In the genomic region with DNA sequence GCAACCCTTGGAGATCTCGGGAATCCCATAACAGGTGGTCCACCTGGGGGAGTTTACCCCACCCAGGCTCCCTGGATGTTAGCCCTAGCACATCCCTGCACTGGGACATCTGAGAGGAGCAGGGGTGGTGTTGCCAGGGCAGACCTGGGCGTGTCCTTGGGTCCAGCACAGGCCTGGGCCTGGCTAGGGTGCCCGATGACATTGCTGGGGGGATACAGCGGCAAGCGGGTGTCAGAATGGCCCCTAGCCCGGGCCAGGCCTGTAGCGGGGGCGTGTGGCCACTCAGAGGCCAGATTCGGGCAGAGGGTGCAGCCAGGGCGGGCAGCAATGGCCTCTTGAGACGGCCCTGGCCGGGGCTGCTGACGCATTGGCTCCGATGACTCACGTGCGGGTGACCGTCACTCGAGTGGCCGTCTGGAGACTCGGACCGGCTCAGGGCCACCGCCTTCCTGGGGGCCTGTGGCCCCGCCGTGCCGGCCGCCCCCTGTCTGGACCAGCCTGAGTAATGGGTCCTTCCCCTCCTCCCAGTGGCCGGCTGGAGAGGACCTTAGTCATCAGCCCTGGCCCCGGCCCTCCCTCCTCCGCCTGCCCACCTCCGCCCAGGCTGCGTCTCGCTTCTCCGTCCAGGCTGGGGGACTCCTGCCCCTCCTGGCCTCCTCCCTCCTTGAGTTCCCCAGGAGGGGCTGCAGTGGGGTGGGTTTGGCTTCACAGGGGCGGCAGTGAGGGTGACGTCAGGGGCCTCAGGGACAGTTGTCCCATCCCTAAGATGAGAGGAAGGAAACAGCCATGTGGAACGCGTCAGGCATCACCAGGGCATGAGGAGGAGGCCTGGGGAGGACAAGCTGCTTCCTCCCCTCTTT, we compare ENCODE assay signal across 8 cellular contexts. TPM values are rescaled to one million over a fixed set of nuclear protein-coding genes. Genes with fewer than 3 reads are reported as not detected.
A peak's percentile ranks its signal among the peaks of the same experiment; 100 is the strongest.
DNase-seq lines count a peak whose midpoint lies in the region; ATAC-seq and TF ChIP-seq lines count a peak whose summit lies in the region.
"Had no signal": no experiment of that assay in that cellular context is flagged by ENCODE, and none has a peak within 500 bp of the region (broad histone marks: within the 10 kb centered on the region; RNA-seq: fewer than 3 reads in every experiment).

No MANE protein-coding gene starts in this region.

- 67 to 86% methylated on average over 1 to 21 of the region's 37 CpGs for WGBS in esophagus squamous epithelium, 2 donors

- H3K4me3 ChIP-seq in esophagus squamous epithelium (peak overlapping the region in 1 of 4 donors; percentile 19), skeletal muscle satellite cell (ENCODE audit: low read length) (peak overlapping the region; percentile 52)
- no peak overlapping the region for H3K4me3 ChIP-seq in naive thymus-derived CD4-positive, alpha-beta T cell (ENCODE audit: low read length)

- H3K4me3 Mint-ChIP-seq in naive thymus-derived CD4-positive, alpha-beta T cell: no peak overlapping the region

- CTCF ChIA-PET in naive thymus-derived CD4-positive, alpha-beta T cell (lab: Charles Lee): no interaction called here

- H3K27ac Mint-ChIP-seq in naive thymus-derived CD4-positive, alpha-beta T cell: peak overlapping the region in 1 of 9 donors; percentile 65

- POLR2A ChIA-PET in naive thymus-derived CD4-positive, alpha-beta T cell (lab: Charles Lee): no interaction called here

- H3K4me1 ChIP-seq in esophagus squamous epithelium (peaks cover 6 to 75% (median 31%) of the 10 kb centered on the region in 3 donors), skeletal muscle satellite cell (ENCODE audit: control insufficient read depth, insufficient read depth, low read length) (peaks cover 68% of the 10 kb centered on the region)
- peaks cover 0 to 9% of the 10 kb centered on the region in 2 donors for H3K4me1 ChIP-seq in naive thymus-derived CD4-positive, alpha-beta T cell (ENCODE audit: control insufficient read depth in 2 of 2, insufficient read depth in 2 of 2, low read length in 2 of 2)

- H3K27me3 ChIP-seq in esophagus squamous epithelium: no peaks in the 10 kb centered on the region
- H3K27me3 ChIP-seq in skeletal muscle satellite cell (ENCODE audit: control insufficient read depth, insufficient read depth, low read length): no peaks in the 10 kb centered on the region
- no peaks in the 10 kb centered on the region for H3K27me3 ChIP-seq in naive thymus-derived CD4-positive, alpha-beta T cell (ENCODE audit: control insufficient read depth in 2 of 2, insufficient read depth in 2 of 2, low read length in 2 of 2)

- DNase-seq in M059J (ENCODE audit: low read depth) (peak; percentile 77), esophagus squamous epithelium (lab: John Stamatoyannopoulos, UW) (no peak), NCI-H446 treated with DMSO at 0.1 percent for 48 hours (lab: John Stamatoyannopoulos, UW) (no peak)
- DNase-seq in naive thymus-derived CD4-positive, alpha-beta T cell: no peak
- DNase-seq: NCI-H146 had no signal

- no peaks in the 10 kb centered on the region for H3K9me3 Mint-ChIP-seq in naive thymus-derived CD4-positive, alpha-beta T cell

- peak overlapping the region; percentile 78 for H3K9ac ChIP-seq in skeletal muscle satellite cell (ENCODE audit: low read depth, low read length)

- no peak for TF ChIP-seq CTCF in esophagus squamous epithelium (IDR thresholded peaks at IDR 0.05)

- peaks cover 0 to 8% (median 0%) of the 10 kb centered on the region in 5 donors for H3K36me3 Mint-ChIP-seq in naive thymus-derived CD4-positive, alpha-beta T cell

- H3K9me3 ChIP-seq in esophagus squamous epithelium (no peaks in the 10 kb centered on the region), skeletal muscle satellite cell (replicated peaks; ENCODE audit: low read length) (no peaks in the 10 kb centered on the region)
- H3K9me3 ChIP-seq in naive thymus-derived CD4-positive, alpha-beta T cell (ENCODE audit: control insufficient read depth in 2 of 3, low read length in 3 of 3): no peaks in the 10 kb centered on the region

- H3K4me1 Mint-ChIP-seq in naive thymus-derived CD4-positive, alpha-beta T cell: peaks cover 9 to 43% (median 34%) of the 10 kb centered on the region in 7 donors

- peak overlapping the region; percentile 70 for H3K4me2 ChIP-seq in skeletal muscle satellite cell (ENCODE audit: low read length)

- TF ChIP-seq POLR2A in esophagus squamous epithelium (IDR thresholded peaks at IDR 0.05): no peak

- H3K27me3 Mint-ChIP-seq in naive thymus-derived CD4-positive, alpha-beta T cell: no peaks in the 10 kb centered on the region

- intact Hi-C loops in esophagus squamous epithelium (cut with DNase I): no loop called here
- intact Hi-C loops in naive thymus-derived CD4-positive, alpha-beta T cell (cut with micrococcal nuclease): no loop called here

- peaks cover 0 to 13% (median 0%) of the 10 kb centered on the region in 3 donors for H3K36me3 ChIP-seq in esophagus squamous epithelium
- H3K36me3 ChIP-seq in skeletal muscle satellite cell (ENCODE audit: insufficient read depth, low read length): no peaks in the 10 kb centered on the region
- H3K36me3 ChIP-seq in naive thymus-derived CD4-positive, alpha-beta T cell (ENCODE audit: control insufficient read depth in 2 of 3, insufficient read depth in 3 of 3, low read length in 3 of 3): peaks cover 0 to 2% (median 0%) of the 10 kb centered on the region in 3 experiments

- peak overlapping the region; percentile 65 to 93 (median 81) for H3K27ac ChIP-seq in esophagus squamous epithelium
- H3K27ac ChIP-seq in naive thymus-derived CD4-positive, alpha-beta T cell (ENCODE audit: low read depth, low read length): no peak overlapping the region

- ATAC-seq in HG03025 (IDR thresholded peaks at IDR 0.05; ENCODE audit: low FRiP score, unreplicated experiment): no peak
- ATAC-seq in naive thymus-derived CD4-positive, alpha-beta T cell: no peak

RNA-seq across cellular contexts. Expression of gene CRTC1, which starts 23.2 kb away (rescaled TPM):
- total RNA-seq in M059J (2014; rRNA removed; shearing (Covaris generic)): 0.64 and 2.8 TPM in 2 replicates
- total RNA-seq in esophagus squamous epithelium: 1 to 10 TPM; 1.8 to 3.6 (median 2.1) TPM
- total RNA-seq in skeletal muscle satellite cell (2012; rRNA removed): 2.2 and 2.3 TPM in 2 replicates
- total RNA-seq in naive thymus-derived CD4-positive, alpha-beta T cell: 10 to 100 TPM in 4 of 5 experiments, 1 to 10 TPM in 1; 8.4 to 23.4 (median 22.3) TPM
- 1 to 10 TPM in 1 of 2 donors, under 1 TPM in 1; 0.97 to 1.7 TPM for polyA plus RNA-seq in naive thymus-derived CD4-positive, alpha-beta T cell

RNA-seq across cellular contexts. Expression of gene KLHL26, which starts 23.5 kb away (rescaled TPM):
- total RNA-seq in M059J (2014; rRNA removed; shearing (Covaris generic)): 2.2 and 3.6 TPM in 2 replicates
- 1 to 10 TPM; 1.6 to 6.6 (median 3.4) TPM for total RNA-seq in esophagus squamous epithelium
- total RNA-seq in skeletal muscle satellite cell (2012; rRNA removed): 3.3 and 3.5 TPM in 2 replicates
- total RNA-seq in naive thymus-derived CD4-positive, alpha-beta T cell: 10 to 100 TPM in 4 of 5 experiments, 1 to 10 TPM in 1; 9.5 to 16.3 (median 12.7) TPM
- 1 to 10 TPM; 3.7 to 6.1 TPM for polyA plus RNA-seq in naive thymus-derived CD4-positive, alpha-beta T cell

RNA-seq across cellular contexts. Expression of gene TMEM59L, which starts 47.6 kb away (rescaled TPM):
- total RNA-seq in M059J (2014; rRNA removed; shearing (Covaris generic)): 0.05 TPM in 1 of 2 replicates, not detected in the other
- 1 to 10 TPM in 1 of 4 donors, under 1 TPM in 1, not detected in 2; 0.18 to 2.7 TPM for total RNA-seq in esophagus squamous epithelium
- total RNA-seq in skeletal muscle satellite cell (2012; rRNA removed): 0.87 and 1.0 TPM in 2 replicates
- under 1 TPM in 2 of 5 experiments, not detected in 3; 0.22 to 0.24 TPM for total RNA-seq in naive thymus-derived CD4-positive, alpha-beta T cell
- polyA plus RNA-seq in naive thymus-derived CD4-positive, alpha-beta T cell: under 1 TPM; 0.37 to 0.74 TPM

RNA-seq across cellular contexts. Expression of gene CRLF1, which starts 53.7 kb away (rescaled TPM):
- total RNA-seq in M059J (2014; rRNA removed; shearing (Covaris generic)): 0.49 and 0.57 TPM in 2 replicates
- total RNA-seq in esophagus squamous epithelium: 10 to 100 TPM; 13.2 to 82.6 (median 19.3) TPM
- 21.6 and 36.8 TPM in 2 replicates for total RNA-seq in skeletal muscle satellite cell (2012; rRNA removed)
- not detected for total RNA-seq in naive thymus-derived CD4-positive, alpha-beta T cell
- under 1 TPM; 0.28 to 0.49 TPM for polyA plus RNA-seq in naive thymus-derived CD4-positive, alpha-beta T cell
- total RNA-seq: endothelial cell of umbilical vein had no signal
